Comparison of ENCODE assay signal across 1 cellular context in the genomic region with DNA sequence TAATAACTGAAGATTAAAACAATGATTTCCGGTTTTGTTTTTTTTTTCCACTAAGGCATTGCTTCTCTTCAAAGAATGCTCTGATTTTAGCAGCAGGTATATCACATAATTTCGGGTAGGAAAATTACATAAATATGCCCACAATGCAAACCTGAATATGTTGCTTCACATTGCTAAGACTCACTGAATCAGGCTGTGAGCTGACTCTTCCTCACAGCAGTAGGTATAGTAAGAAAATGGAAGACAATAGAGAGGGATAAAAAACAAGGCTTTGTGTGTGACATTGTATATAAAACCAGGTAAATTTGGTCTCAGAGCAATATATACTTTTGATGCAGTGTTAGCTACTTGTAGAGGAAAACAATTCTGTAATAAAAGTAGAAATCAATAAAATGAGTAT.
A peak's percentile ranks its signal among the peaks of the same experiment; 100 is the strongest.
TF ChIP-seq lines count a peak whose summit lies in the region.

No MANE protein-coding gene starts in this region.

TF ChIP-seq in H1, 55 proteins besides CTCF, POLR2A, EP300 and RAD21:
- TF ChIP-seq RNF2 (IDR thresholded peaks at IDR 0.05; ENCODE audit: borderline replicate concordance, low read depth, low read length, missing control alignments, poor library complexity, severe bottlenecking) (no peak), CHD2 (IDR thresholded peaks at IDR 0.05; ENCODE audit: low read length) (no peak), TEAD4 (IDR thresholded peaks at IDR 0.05; ENCODE audit: low read depth, low read length) (peak; percentile 4; the same call in 1 of the 2 replicates), CEBPB (IDR thresholded peaks at IDR 0.05; ENCODE audit: low read depth, low read length) (peak; percentile 71; the same call in 1 of the 2 replicates), HDAC2 (IDR thresholded peaks at IDR 0.05; ENCODE audit: borderline replicate concordance in 1 of 2, low read depth in 2 of 2, low read length in 2 of 2) (no peak)
